ENCODE assay signal across 38 cellular contexts in the genomic region with DNA sequence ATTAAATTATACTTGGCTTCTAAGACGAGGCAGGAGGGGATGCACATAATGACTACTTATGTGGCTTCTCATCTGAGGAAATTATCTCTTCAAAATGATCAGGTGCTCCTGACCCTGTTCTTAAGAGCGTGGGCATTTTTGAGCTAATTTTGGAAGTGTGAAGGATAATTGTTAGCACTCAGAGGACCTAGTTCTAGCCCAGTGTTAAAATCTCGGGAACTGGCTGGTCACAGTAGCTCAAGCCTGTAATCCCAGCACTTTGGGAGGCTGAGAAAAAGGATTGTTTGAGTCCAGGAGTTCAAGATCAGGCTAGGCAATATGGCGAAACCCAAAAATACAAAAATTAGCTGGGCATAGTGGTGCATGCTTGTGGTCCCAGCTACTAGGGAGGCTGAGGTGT.
"Had no signal": no experiment of that assay in that cellular context is flagged by ENCODE, and none has a peak within 500 bp of the region (broad histone marks: within the 10 kb centered on the region; RNA-seq: fewer than 3 reads in every experiment).

No MANE protein-coding gene starts in this region.

- H3K27me3 ChIP-seq: adrenal gland, body of pancreas, brain microvascular endothelial cell, breast epithelium had no signal

- ATAC-seq: activated CD8-positive, alpha-beta T cell treated with anti-CD3 and anti-CD28 coated beads for 36 hours; activated naive CD4-positive, alpha-beta T cell treated with anti-CD3 and anti-CD28 coated beads, Interleukin-2, amount 50 U/mL, for 72 hours; activated T-cell treated with anti-CD3 and anti-CD28 coated beads, Interleukin-2, amount 50 U/mL, for 4 hours; activated T-cell treated with anti-CD3 and anti-CD28 coated beads, Interleukin-2, amount 50 U/mL, for 72 hours; activated T-helper 17 cell treated with anti-CD3 and anti-CD28 coated beads, Interleukin-2, amount 50 U/mL, for 72 hours; body of pancreas had no signal

- H3K4me1 ChIP-seq: adrenal gland, breast epithelium had no signal

- H3K4me1 Mint-ChIP-seq: activated B cell treated with CpG ODN at 0.5 μM for 24 hours; activated CD4-positive, alpha-beta T cell treated with anti-CD3 and anti-CD28 coated beads, Interleukin-2, amount 10 ng/mL, durations not matched to agents 24 days and 14 days; activated T-helper 17 cell treated with anti-CD3 and anti-CD28 coated beads, Interleukin-2, amount 50 U/mL, for 72 hours; central memory CD8-positive, alpha-beta T cell had no signal

- H3K27ac ChIP-seq: adrenal gland, body of pancreas, brain microvascular endothelial cell, breast epithelium, VCaP had no signal

- H3K9me3 Mint-ChIP-seq: activated B cell treated with CpG ODN at 0.5 μM for 24 hours; activated CD4-positive, alpha-beta memory T cell treated with anti-CD3 and anti-CD28 coated beads for 36 hours; activated CD4-positive, alpha-beta T cell treated with anti-CD3 and anti-CD28 coated beads, Interleukin-2, amount 10 ng/mL, durations not matched to agents 24 days and 14 days; activated CD8-positive, alpha-beta T cell treated with anti-CD3 and anti-CD28 coated beads for 36 hours; activated naive CD4-positive, alpha-beta T cell treated with anti-CD3 and anti-CD28 coated beads for 36 hours; activated naive CD4-positive, alpha-beta T cell treated with anti-CD3 and anti-CD28 coated beads, Interleukin-2, amount 50 U/mL, for 72 hours; activated naive CD8-positive, alpha-beta T cell treated with anti-CD3 and anti-CD28 coated beads for 36 hours; activated T-cell treated with anti-CD3 and anti-CD28 coated beads, Interleukin-2, amount 50 U/mL, for 4 hours; activated T-cell treated with anti-CD3 and anti-CD28 coated beads, Interleukin-2, amount 50 U/mL, for 72 hours; activated T-helper 1 cell treated with anti-CD3 and anti-CD28 coated beads, Interleukin-12 subunit alpha, Interleukin-12 subunit beta, Interleukin-2, Interleukin-4 antibody, amounts not matched to agents 30 ng/mL and 10 ng/mL and 1 ng/mL, durations not matched to agents 14 hours and 24 hours and 36 hours; activated T-helper 17 cell treated with anti-CD3 and anti-CD28 coated beads, Interleukin-2, amount 50 U/mL, for 72 hours; central memory CD8-positive, alpha-beta T cell; T-helper 1 cell treated with Interleukin-12 subunit alpha and Interleukin-12 subunit beta and Interleukin-4 antibody, amounts not matched to agents 30 μg/mL and 1 μg/mL, for 36 hours; T-helper 2 cell treated with Interferon-gamma antibody and Interleukin-4, amounts not matched to agents 5 μg/mL and 100 μg/mL, for 36 hours had no signal

- H3K36me3 ChIP-seq: adrenal gland, brain microvascular endothelial cell, breast epithelium had no signal

- H3K9me3 ChIP-seq: adrenal gland, body of pancreas, breast epithelium had no signal

- FAIRE-seq: astrocyte, TTC549 had no signal

- DNase-seq: activated B cell treated with CpG ODN at 0.5 μM for 24 hours; activated CD4-positive, alpha-beta memory T cell treated with anti-CD3 and anti-CD28 coated beads for 36 hours; activated CD4-positive, alpha-beta T cell treated with anti-CD3 and anti-CD28 coated beads for 4 hours; activated CD4-positive, alpha-beta T cell treated with anti-CD3 and anti-CD28 coated beads, Interleukin-2, amount 10 ng/mL, durations not matched to agents 24 days and 14 days; activated CD4-positive, alpha-beta T cell treated with anti-CD3 and anti-CD28 coated beads, Interleukin-2, amount 50 U/mL, for 1 hour; activated CD4-positive, alpha-beta T cell treated with anti-CD3 and anti-CD28 coated beads, Interleukin-2, amount 50 U/mL, for 4 hours; activated CD4-positive, CD25-positive, alpha-beta regulatory T cell treated with anti-CD3 and anti-CD28 coated beads, Interleukin-2, amount 50 U/mL, for 72 hours; activated CD8-positive, alpha-beta memory T cell treated with anti-CD3 and anti-CD28 coated beads, Interleukin-2, amount 50 U/mL, for 4 hours; activated CD8-positive, alpha-beta T cell treated with anti-CD3 and anti-CD28 coated beads for 36 hours; activated effector memory CD4-positive, alpha-beta T cell treated with anti-CD3 and anti-CD28 coated beads, Interleukin-2, amount 50 U/mL, for 16 hours; activated gamma-delta T cell treated with Interleukin-2 at 50 U/mL for 16 hours; activated naive CD4-positive, alpha-beta T cell; activated naive CD4-positive, alpha-beta T cell treated with anti-CD3 and anti-CD28 coated beads for 36 hours; activated naive CD4-positive, alpha-beta T cell treated with anti-CD3 and anti-CD28 coated beads, Interleukin-2, amount 50 U/mL, for 16 hours; activated naive CD8-positive, alpha-beta T cell treated with anti-CD3 and anti-CD28 coated beads for 36 hours; activated T-cell treated with anti-CD3 and anti-CD28 coated beads for 4 hours; activated T-cell treated with anti-CD3 and anti-CD28 coated beads, Interleukin-2, amount 50 U/mL, for 1 hour; activated T-cell treated with anti-CD3 and anti-CD28 coated beads, Interleukin-2, amount 50 U/mL, for 4 hours; activated T-cell treated with anti-CD3 and anti-CD28 coated beads, Interleukin-2, amount 50 U/mL, for 72 hours; adrenal gland; amniotic stem cell; aorta; body of pancreas; brain microvascular endothelial cell; cerebellar nuclear complex; T-helper 1 cell; T-helper 2 cell; T-helper 9 cell had no signal

- H3K27me3 Mint-ChIP-seq: activated CD4-positive, alpha-beta memory T cell treated with anti-CD3 and anti-CD28 coated beads for 36 hours; activated naive CD8-positive, alpha-beta T cell treated with anti-CD3 and anti-CD28 coated beads for 36 hours; central memory CD8-positive, alpha-beta T cell had no signal

- H3K27ac Mint-ChIP-seq: activated B cell treated with CpG ODN at 0.5 μM for 24 hours; activated CD4-positive, alpha-beta memory T cell treated with anti-CD3 and anti-CD28 coated beads for 36 hours; activated CD4-positive, alpha-beta T cell treated with anti-CD3 and anti-CD28 coated beads, Interleukin-2, amount 10 ng/mL, durations not matched to agents 24 days and 14 days; activated CD8-positive, alpha-beta T cell treated with anti-CD3 and anti-CD28 coated beads for 36 hours; activated naive CD4-positive, alpha-beta T cell treated with anti-CD3 and anti-CD28 coated beads for 36 hours; activated naive CD8-positive, alpha-beta T cell treated with anti-CD3 and anti-CD28 coated beads for 36 hours; activated T-cell treated with anti-CD3 and anti-CD28 coated beads, Interleukin-2, amount 50 U/mL, for 72 hours; activated T-helper 17 cell treated with anti-CD3 and anti-CD28 coated beads, Interleukin-2, amount 50 U/mL, for 72 hours; T-helper 1 cell treated with Interleukin-12 subunit alpha and Interleukin-12 subunit beta and Interleukin-4 antibody, amounts not matched to agents 30 μg/mL and 1 μg/mL, for 36 hours; T-helper 2 cell treated with Interferon-gamma antibody and Interleukin-4, amounts not matched to agents 5 μg/mL and 100 μg/mL, for 36 hours had no signal

- H3K36me3 Mint-ChIP-seq: activated CD4-positive, alpha-beta memory T cell treated with anti-CD3 and anti-CD28 coated beads for 36 hours; activated naive CD4-positive, alpha-beta T cell treated with anti-CD3 and anti-CD28 coated beads, Interleukin-2, amount 50 U/mL, for 72 hours; activated naive CD8-positive, alpha-beta T cell treated with anti-CD3 and anti-CD28 coated beads for 36 hours had no signal

- H3K4me3 Mint-ChIP-seq: activated B cell treated with CpG ODN at 0.5 μM for 24 hours; activated CD4-positive, alpha-beta memory T cell treated with anti-CD3 and anti-CD28 coated beads for 36 hours; activated CD4-positive, alpha-beta T cell treated with anti-CD3 and anti-CD28 coated beads, Interleukin-2, amount 10 ng/mL, durations not matched to agents 24 days and 14 days; activated CD8-positive, alpha-beta T cell treated with anti-CD3 and anti-CD28 coated beads for 36 hours; activated naive CD4-positive, alpha-beta T cell treated with anti-CD3 and anti-CD28 coated beads for 36 hours; activated naive CD8-positive, alpha-beta T cell treated with anti-CD3 and anti-CD28 coated beads for 36 hours; activated T-cell treated with anti-CD3 and anti-CD28 coated beads, Interleukin-2, amount 50 U/mL, for 4 hours; activated T-cell treated with anti-CD3 and anti-CD28 coated beads, Interleukin-2, amount 50 U/mL, for 72 hours; activated T-helper 1 cell treated with anti-CD3 and anti-CD28 coated beads, Interleukin-12 subunit alpha, Interleukin-12 subunit beta, Interleukin-2, Interleukin-4 antibody, amounts not matched to agents 30 ng/mL and 10 ng/mL and 1 ng/mL, durations not matched to agents 14 hours and 24 hours and 36 hours; activated T-helper 17 cell treated with anti-CD3 and anti-CD28 coated beads, Interleukin-2, amount 50 U/mL, for 72 hours; central memory CD8-positive, alpha-beta T cell; T-helper 1 cell treated with Interleukin-12 subunit alpha and Interleukin-12 subunit beta and Interleukin-4 antibody, amounts not matched to agents 30 μg/mL and 1 μg/mL, for 36 hours; T-helper 2 cell treated with Interferon-gamma antibody and Interleukin-4, amounts not matched to agents 5 μg/mL and 100 μg/mL, for 36 hours had no signal

- H3K4me3 ChIP-seq: adrenal gland, body of pancreas, breast epithelium had no signal
